In genomic region chr5:97136471-97136870, GRCh38 we compare ENCODE assay signal across 21 cellular contexts. TPM values are rescaled to one million over a fixed set of nuclear protein-coding genes. Genes with fewer than 3 reads are reported as not detected.
DNase-seq lines count a peak whose midpoint lies in the region; ATAC-seq and TF ChIP-seq lines count a peak whose summit lies in the region.
"Had no signal": no experiment of that assay in that cellular context is flagged by ENCODE, and none has a peak within 500 bp of the region (broad histone marks: within the 10 kb centered on the region; RNA-seq: fewer than 3 reads in every experiment).

No MANE protein-coding gene starts in this region.

- peak overlapping the region in 1 of 2 donors; percentile 51 for H3K27ac Mint-ChIP-seq in natural killer cell treated with Interleukin-12 subunit alpha and Interleukin-12 subunit beta and Interleukin-15 and Interleukin-18, amount 100 ng/mL, for 72 hours
- H3K27ac Mint-ChIP-seq in natural killer cell (no peak overlapping the region), nephron progenitor cell (peak overlapping the region; percentile 50)
- H3K27ac Mint-ChIP-seq: CD8-positive, alpha-beta T cell; GM23338 had no signal

- peaks cover 41% of the 10 kb centered on the region for H3K79me2 ChIP-seq in smooth muscle cell (ENCODE audit: low read depth)

- intact Hi-C loops in natural killer cell (cut with micrococcal nuclease): no loop called here
- intact Hi-C loops in left colon (cut with DNase I, micrococcal nuclease): no loop called here
- intact Hi-C loops in dorsolateral prefrontal cortex (cut with DNase I): loop anchor here in 1 of 2 donors (5.0 kb wide), 1 partner anchor 34 kb away; no protein-coding TSS in a partner anchor

- TF ChIP-seq CTCF in natural killer cell (IDR thresholded peaks at IDR 0.05): no peak
- TF ChIP-seq CTCF in nephron progenitor cell (IDR thresholded peaks at IDR 0.05): no peak
- no peak for TF ChIP-seq CTCF in smooth muscle cell (IDR thresholded peaks at IDR 0.05; ENCODE audit: borderline replicate concordance, insufficient read depth, poor library complexity, severe bottlenecking)
- TF ChIP-seq CTCF in dorsolateral prefrontal cortex (IDR thresholded peaks at IDR 0.05 in 54 of 56, conservative IDR thresholded peaks at IDR 0.05 in 2 of 56; ENCODE audit: low read depth in 1 of 56, partially characterized antibody in 56 of 56): no peak

- H3K36me3 Mint-ChIP-seq in natural killer cell treated with Interleukin-12 subunit alpha and Interleukin-12 subunit beta and Interleukin-15 and Interleukin-18, amount 100 ng/mL, for 72 hours: no peaks in the 10 kb centered on the region
- H3K36me3 Mint-ChIP-seq in natural killer cell (no peaks in the 10 kb centered on the region), nephron progenitor cell (ENCODE audit: low read depth) (no peaks in the 10 kb centered on the region)
- H3K36me3 Mint-ChIP-seq: CD8-positive, alpha-beta T cell had no signal

- H3K4me1 Mint-ChIP-seq in natural killer cell treated with Interleukin-12 subunit alpha and Interleukin-12 subunit beta and Interleukin-15 and Interleukin-18, amount 100 ng/mL, for 72 hours (ENCODE audit: low read depth in 2 of 2): peaks cover 5 to 22% of the 10 kb centered on the region in 2 donors
- H3K4me1 Mint-ChIP-seq in natural killer cell (no peaks in the 10 kb centered on the region), nephron progenitor cell (peaks cover 59% of the 10 kb centered on the region)

- H3K9ac ChIP-seq in smooth muscle cell (ENCODE audit: low read depth): no peak overlapping the region
- H3K9ac ChIP-seq: BLaER1 treated with 17β-estradiol and CSF1 and Interleukin-3, amounts not matched to agents 10 nM and 100 nM had no signal

- no peak for DNase-seq in natural killer cell treated with Interleukin-12 subunit alpha and Interleukin-12 subunit beta and Interleukin-15 and Interleukin-18, amount 100 ng/mL, for 72 hours (ENCODE audit: low spot score)
- no peak for DNase-seq in natural killer cell
- DNase-seq in left colon: no peak
- no peak for DNase-seq in nephron progenitor cell
- no peak for DNase-seq in smooth muscle cell (lab: John Stamatoyannopoulos, UW; ENCODE audit: unreplicated experiment)
- no peak for DNase-seq in dorsolateral prefrontal cortex
- no peak for DNase-seq in NCI-H446 (lab: John Stamatoyannopoulos, UW)
- DNase-seq: 8988T; Calu3; CD8-positive, alpha-beta T cell; DND-41; EL; HCEC 1CT had no signal

- no peak overlapping the region for H3K4me2 ChIP-seq in smooth muscle cell
- H3K4me2 ChIP-seq: BLaER1 treated with 17β-estradiol and CSF1 and Interleukin-3, amounts not matched to agents 10 nM and 100 nM; GM23338 had no signal

- H3K27ac ChIP-seq in smooth muscle cell (ENCODE audit: low read depth) (peak overlapping the region; percentile 32), dorsolateral prefrontal cortex (no peak overlapping the region)
- H3K27ac ChIP-seq: BLaER1 treated with 17β-estradiol and CSF1 and Interleukin-3, amounts not matched to agents 10 nM and 100 nM; HL-60 had no signal

- no peaks in the 10 kb centered on the region for H3K36me3 ChIP-seq in smooth muscle cell (ENCODE audit: low read depth)
- H3K36me3 ChIP-seq: BLaER1 treated with 17β-estradiol and CSF1 and Interleukin-3, amounts not matched to agents 10 nM and 100 nM had no signal

- H3K4me3 Mint-ChIP-seq in natural killer cell treated with Interleukin-12 subunit alpha and Interleukin-12 subunit beta and Interleukin-15 and Interleukin-18, amount 100 ng/mL, for 72 hours: peak overlapping the region; percentile 62
- no peak overlapping the region for H3K4me3 Mint-ChIP-seq in natural killer cell
- no peak overlapping the region for H3K4me3 Mint-ChIP-seq in nephron progenitor cell
- H3K4me3 Mint-ChIP-seq: CD8-positive, alpha-beta T cell; GM23338 had no signal

- peaks cover 11% of the 10 kb centered on the region for H3F3A ChIP-seq in smooth muscle cell (ENCODE audit: low read depth)

- no peaks in the 10 kb centered on the region for H3K9me3 ChIP-seq in smooth muscle cell (replicated peaks; ENCODE audit: low read depth)
- H3K9me3 ChIP-seq: BLaER1 treated with 17β-estradiol and CSF1 and Interleukin-3, amounts not matched to agents 10 nM and 100 nM had no signal

- peaks cover 20 to 25% of the 10 kb centered on the region in 2 donors for H3K27me3 Mint-ChIP-seq in natural killer cell treated with Interleukin-12 subunit alpha and Interleukin-12 subunit beta and Interleukin-15 and Interleukin-18, amount 100 ng/mL, for 72 hours
- peaks cover 22 to 37% of the 10 kb centered on the region in 2 donors for H3K27me3 Mint-ChIP-seq in natural killer cell (ENCODE audit: low read depth in 2 of 2)
- H3K27me3 Mint-ChIP-seq in nephron progenitor cell (ENCODE audit: low read depth, poor library complexity): no peaks in the 10 kb centered on the region

- H3K4me3 ChIP-seq in smooth muscle cell (no peak overlapping the region), dorsolateral prefrontal cortex (no peak overlapping the region)
- H3K4me3 ChIP-seq: BLaER1 treated with 17β-estradiol and CSF1 and Interleukin-3, amounts not matched to agents 10 nM and 100 nM; GM12878; GM23338 had no signal

- no peaks in the 10 kb centered on the region for H3K9me3 Mint-ChIP-seq in natural killer cell treated with Interleukin-12 subunit alpha and Interleukin-12 subunit beta and Interleukin-15 and Interleukin-18, amount 100 ng/mL, for 72 hours
- H3K9me3 Mint-ChIP-seq in natural killer cell (no peaks in the 10 kb centered on the region), nephron progenitor cell (no peaks in the 10 kb centered on the region)
- H3K9me3 Mint-ChIP-seq: CD8-positive, alpha-beta T cell; GM23338 had no signal

- no peak for ATAC-seq in natural killer cell treated with Interleukin-12 subunit alpha and Interleukin-12 subunit beta and Interleukin-15 and Interleukin-18, amount 100 ng/mL, for 72 hours
- ATAC-seq in natural killer cell (no peak), left colon (peak; percentile 69), GM21619 (IDR thresholded peaks at IDR 0.05; ENCODE audit: unreplicated experiment) (no peak)
- ATAC-seq: CD8-positive, alpha-beta T cell; GM12878; GM23338 had no signal

- no peak overlapping the region for H2AFZ ChIP-seq in smooth muscle cell (ENCODE audit: low read depth)
- H2AFZ ChIP-seq: GM23338 had no signal

- H3K27me3 ChIP-seq in smooth muscle cell (ENCODE audit: low read depth) (no peaks in the 10 kb centered on the region), dorsolateral prefrontal cortex (peaks cover 0 to 3% (median 0%) of the 10 kb centered on the region in 45 donors)
- H3K27me3 ChIP-seq: BLaER1 treated with 17β-estradiol and CSF1 and Interleukin-3, amounts not matched to agents 10 nM and 100 nM had no signal

- H4K20me1 ChIP-seq in smooth muscle cell (ENCODE audit: low read depth): no peaks in the 10 kb centered on the region
- H4K20me1 ChIP-seq: BLaER1 treated with 17β-estradiol and CSF1 and Interleukin-3, amounts not matched to agents 10 nM and 100 nM had no signal

- 56% methylated on average over 4 of the region's 4 CpGs for WGBS in smooth muscle cell (ENCODE audit: low lambda C conversion rate)

- H3K4me1 ChIP-seq in smooth muscle cell (ENCODE audit: low read depth): peaks cover 81% of the 10 kb centered on the region

RNA-seq across cellular contexts. Expression of gene LIX1, which starts 5.9 kb away (rescaled TPM):
- not detected for total RNA-seq in natural killer cell treated with Interleukin-12 subunit alpha and Interleukin-12 subunit beta and Interleukin-15 and Interleukin-18, amount 100 ng/mL, for 72 hours
- total RNA-seq in natural killer cell (not detected), left colon (under 1 TPM in 1 of 2 donors, not detected in 1; 0.22 TPM), smooth muscle cell (21.8 and 27.4 TPM in 2 replicates), dorsolateral prefrontal cortex (10 to 100 TPM in 112 of 120 experiments, 1 to 10 TPM in 8; 4.5 to 44.2 (median 17.9) TPM)
- 11.8 and 20.1 TPM in 2 replicates for polyA plus RNA-seq in smooth muscle cell
- total RNA-seq: A673; Calu3; CD8-positive, alpha-beta T cell; GM12878; GM23338; HT1080 had no signal
- polyA plus RNA-seq: AG04450 had no signal

RNA-seq across cellular contexts. Expression of gene RIOK2, which starts 46.6 kb away (rescaled TPM):
- 10 to 100 TPM; 29.7 to 46.2 TPM for total RNA-seq in natural killer cell treated with Interleukin-12 subunit alpha and Interleukin-12 subunit beta and Interleukin-15 and Interleukin-18, amount 100 ng/mL, for 72 hours
- total RNA-seq in natural killer cell (10 to 100 TPM; 26.3 to 31.0 (median 28.2) TPM), left colon (10 to 100 TPM; 16.8 to 22.8 TPM), smooth muscle cell (34.3 and 52.9 TPM in 2 replicates), dorsolateral prefrontal cortex (10 to 100 TPM in 119 of 120 experiments, 1 to 10 TPM in 1; 9.8 to 40.5 (median 21.9) TPM)
- polyA plus RNA-seq in smooth muscle cell: 45.6 and 47.4 TPM in 2 replicates

Comparison
In these comparisons a context has a peak if more than half of its experiments do, and no peak if none do; other contexts are left out.
1. RNA of gene LIX1, which starts 5.9 kb away (total RNA-seq): 21.8 to 27.4 TPM in smooth muscle cell and 4.5 to 44.2 TPM in dorsolateral prefrontal cortex; 0.22 TPM in left colon, not detected in natural killer cell treated with Interleukin-12 subunit alpha and Interleukin-12 subunit beta and Interleukin-15 and Interleukin-18, amount 100 ng/mL, for 72 hours and not detected in natural killer cell; every median in the first group is over 4 times any median in the second.